In the genomic region with DNA sequence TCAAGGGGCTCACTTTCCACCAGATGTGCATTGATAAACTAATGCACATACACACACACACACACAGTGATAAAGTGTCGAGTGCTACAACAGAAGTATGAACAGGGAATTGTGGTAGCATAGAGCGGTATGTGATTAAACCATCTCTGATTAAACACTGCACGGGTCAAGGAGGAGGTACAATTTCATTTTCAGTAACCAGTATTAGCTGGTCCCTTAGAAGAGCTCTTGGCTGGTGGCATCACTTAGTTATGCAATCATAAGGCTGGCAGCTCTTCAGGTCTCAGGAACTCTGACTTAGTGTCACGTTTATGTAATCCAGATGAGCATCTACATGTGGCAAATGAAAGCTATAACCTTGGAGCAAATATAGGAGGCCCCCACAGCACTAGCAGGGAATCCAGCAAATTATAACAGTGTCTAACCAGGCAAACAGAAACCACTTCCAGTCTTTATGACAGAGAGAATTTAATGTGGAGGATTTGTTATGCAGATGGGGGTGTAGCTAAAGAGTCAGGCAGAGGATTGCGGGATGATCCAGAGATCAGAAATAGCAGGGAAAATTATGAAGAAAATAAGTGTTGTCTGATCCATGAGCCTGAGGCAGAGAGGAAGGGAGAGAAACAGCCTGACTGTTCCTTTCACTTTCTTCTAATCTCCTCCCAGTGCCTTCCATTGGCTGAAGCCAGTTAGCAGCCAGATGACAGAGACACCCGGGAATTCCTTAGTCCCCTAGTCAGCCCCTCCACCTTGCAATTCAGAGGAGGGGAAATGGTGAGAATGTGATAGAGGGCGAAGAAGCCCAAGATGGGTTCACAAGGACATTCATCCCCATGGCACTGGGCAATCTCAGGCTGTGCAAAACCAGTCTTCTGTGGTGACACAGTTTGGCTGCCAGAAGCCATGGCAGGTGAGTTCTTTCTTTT, we compare ENCODE assay signal across 11 cellular contexts.
DNase-seq lines count a peak whose midpoint lies in the region; ATAC-seq and TF ChIP-seq lines count a peak whose summit lies in the region.
"Had no signal": no experiment of that assay in that cellular context is flagged by ENCODE, and none has a peak within 500 bp of the region (broad histone marks: within the 10 kb centered on the region; RNA-seq: fewer than 3 reads in every experiment).

No MANE protein-coding gene starts in this region.

- H2BK5ac ChIP-seq in H9 (ENCODE audit: insufficient read length, low read length) = no peak overlapping the region

- no peaks in the 10 kb centered on the region for H3K27me3 ChIP-seq in H9 (ENCODE audit: insufficient read depth, low read length)
- no peaks in the 10 kb centered on the region for H3K27me3 ChIP-seq in RWPE2 (ENCODE audit: insufficient read depth, poor library complexity, severe bottlenecking)
- H3K27me3 ChIP-seq in heart left ventricle = no peaks in the 10 kb centered on the region
- no peaks in the 10 kb centered on the region for H3K27me3 ChIP-seq in psoas muscle (ENCODE audit: insufficient read depth in 3 of 3, low read length in 2 of 3)
- peaks cover 0 to 11% (median 0%) of the 10 kb centered on the region in 45 donors for H3K27me3 ChIP-seq in dorsolateral prefrontal cortex

- ATAC-seq in RWPE2 (ENCODE audit: low read depth) (peak; percentile 44; the same call in 1 of the 3 replicates), heart left ventricle (peak in 3 of 4 donors; percentile 57 to 71 (median 64)), psoas muscle (peak; percentile 72 to 96 (median 82)), HG03571 (IDR thresholded peaks at IDR 0.05; ENCODE audit: unreplicated experiment) (no peak)

- no peak overlapping the region for H4K8ac ChIP-seq in H9 (replicated peaks; ENCODE audit: insufficient read length, low read depth, low read length)

- no peaks in the 10 kb centered on the region for H4K20me1 ChIP-seq in H9 (ENCODE audit: control insufficient read depth, insufficient read depth, insufficient read length)

- H3K4me1 ChIP-seq in H9 (ENCODE audit: insufficient read depth, low read length) (0 out of 2 replicates have a peak, but pooled peaks cover 2% of the 10 kb centered on the region), RWPE2 (ENCODE audit: insufficient read depth, poor library complexity, severe bottlenecking) (no peaks in the 10 kb centered on the region), heart left ventricle (no peaks in the 10 kb centered on the region), psoas muscle (no peaks in the 10 kb centered on the region)

- H3K27ac ChIP-seq in H9 (ENCODE audit: insufficient read length, low read depth, low read length) = no peak overlapping the region
- H3K27ac ChIP-seq in RWPE2 (ENCODE audit: poor library complexity, severe bottlenecking) = no peak overlapping the region
- H3K27ac ChIP-seq in heart left ventricle = no peak overlapping the region
- no peak overlapping the region for H3K27ac ChIP-seq in psoas muscle
- H3K27ac ChIP-seq in dorsolateral prefrontal cortex = peak overlapping the region in 1 of 59 donors; percentile 15

- no peak overlapping the region for H3K4me3 ChIP-seq in RWPE2 (ENCODE audit: severe bottlenecking)
- H3K4me3 ChIP-seq in heart left ventricle = peak overlapping the region in 6 of 12 donors; percentile 2 to 26 (median 15)
- no peak overlapping the region for H3K4me3 ChIP-seq in psoas muscle
- H3K4me3 ChIP-seq in dorsolateral prefrontal cortex = peak overlapping the region in 16 of 59 donors; percentile 0 to 48 (median 24)

- H3K23ac ChIP-seq in H9 (ENCODE audit: insufficient read length, low read depth, low read length) = no peak overlapping the region

- no CpG with 5 or more reads among the region's 7 CpGs for WGBS in H9 (ENCODE audit: extremely low coverage, insufficient read length, low lambda C conversion rate)
- 38 to 46% (median 41%) methylated on average over 7 of the region's 7 CpGs for WGBS in heart left ventricle, 4 donors
- 30 to 37% (median 30%) methylated on average over 7 of the region's 7 CpGs for WGBS in psoas muscle, 3 donors

- H3K4me1 Mint-ChIP-seq in H9 = peaks cover 8 to 12% of the 10 kb centered on the region in 2 experiments

- no peaks in the 10 kb centered on the region for H3K36me3 Mint-ChIP-seq in H9 (ENCODE audit: insufficient read depth in 1 of 3, low read depth in 3 of 3)

- H3K9ac ChIP-seq in H9 (ENCODE audit: extremely low read depth, insufficient read length, low read length) = no peak overlapping the region

- no peaks in the 10 kb centered on the region for H3K23me2 ChIP-seq in H9 (ENCODE audit: insufficient read length, low read depth, low read length, poor library complexity, severe bottlenecking)

- H3K14ac ChIP-seq in H9 (ENCODE audit: insufficient read depth, low read length) = no peak overlapping the region

- no peaks in the 10 kb centered on the region for H3K36me3 ChIP-seq in RWPE2 (ENCODE audit: low read depth)
- H3K36me3 ChIP-seq in heart left ventricle = no peaks in the 10 kb centered on the region
- no peaks in the 10 kb centered on the region for H3K36me3 ChIP-seq in psoas muscle (ENCODE audit: insufficient read depth in 1 of 2, low read depth in 1 of 2)

- no peak overlapping the region for H3T11ph ChIP-seq in H9 (ENCODE audit: low read length)

- no peak overlapping the region for H3K4me2 ChIP-seq in H9 (ENCODE audit: insufficient read depth, insufficient read length, low read length)

- H2AK5ac ChIP-seq in H9 (ENCODE audit: insufficient read length, low read length) = no peak overlapping the region

- TF ChIP-seq CTCF in H9 (conservative IDR thresholded peaks at IDR 0.05) = no peak
- TF ChIP-seq CTCF in RWPE2 (IDR thresholded peaks at IDR 0.05; ENCODE audit: poor library complexity, severe bottlenecking) = no peak
- no peak for TF ChIP-seq CTCF in heart left ventricle (IDR thresholded peaks at IDR 0.05)
- TF ChIP-seq CTCF in psoas muscle (IDR thresholded peaks at IDR 0.05) = no peak
- TF ChIP-seq CTCF in dorsolateral prefrontal cortex (IDR thresholded peaks at IDR 0.05 in 54 of 56, conservative IDR thresholded peaks at IDR 0.05 in 2 of 56; ENCODE audit: low read depth in 1 of 56, partially characterized antibody in 56 of 56) = no peak

- no peak overlapping the region for H2BK15ac ChIP-seq in H9 (ENCODE audit: low read depth, low read length)

- no peak overlapping the region for H2BK20ac ChIP-seq in H9 (ENCODE audit: low read depth, low read length, poor library complexity, severe bottlenecking)

- H4K91ac ChIP-seq in H9 (ENCODE audit: insufficient read length, low read depth, low read length) = no peak overlapping the region

- no peak for TF ChIP-seq POLR2A in heart left ventricle (IDR thresholded peaks at IDR 0.05)

- H3K18ac ChIP-seq in H9 (ENCODE audit: insufficient read length, low read depth, low read length) = no peak overlapping the region

- H3K56ac ChIP-seq in H9 (ENCODE audit: insufficient read length, low read depth, low read length) = no peak overlapping the region

- H3K9me3 ChIP-seq in H9 (ENCODE audit: control insufficient read depth, low read depth, low read length) (no peaks in the 10 kb centered on the region), RWPE2 (ENCODE audit: severe bottlenecking) (no peaks in the 10 kb centered on the region), heart left ventricle (no peaks in the 10 kb centered on the region), psoas muscle (no peaks in the 10 kb centered on the region)

- peak overlapping the region; percentile 2 to 85 (median 8); a peak in 4 of 7 replicates for H3K27ac Mint-ChIP-seq in H9

- H3K4me3 Mint-ChIP-seq in H9 = no peak overlapping the region

- no peaks in the 10 kb centered on the region for H3K9me3 Mint-ChIP-seq in H9

- H3K79me1 ChIP-seq in H9 (ENCODE audit: insufficient read depth, low read depth, low read length, poor library complexity, severe bottlenecking) = no peaks in the 10 kb centered on the region

- H2AFZ ChIP-seq in H9 (ENCODE audit: low read length) = peak overlapping the region; percentile 69

- intact Hi-C loops in heart left ventricle (cut with DNase I) = loop anchor here in 1 of 10 donors (5.0 kb wide), 1 partner anchor 148 kb away; no protein-coding TSS in a partner anchor
- intact Hi-C loops in psoas muscle (cut with DNase I) = no loop called here
- intact Hi-C loops in dorsolateral prefrontal cortex (cut with DNase I) = no loop called here

- H3K27me3 Mint-ChIP-seq in H9 (ENCODE audit: low read depth) = no peaks in the 10 kb centered on the region

- DNase-seq in H9 (peak; percentile 60), RWPE2 (ENCODE audit: low spot score) (no peak), heart left ventricle (no peak), psoas muscle (no peak), DMS153 (lab: John Stamatoyannopoulos, UW) (no peak), dorsolateral prefrontal cortex (no peak)
- DNase-seq in stimulated activated naive CD4-positive, alpha-beta T cell treated with Interleukin-2 at 50 U/mL for 16 hours (lab: John Stamatoyannopoulos, UW) = no peak
- DNase-seq: DMS 273 treated with DMSO at 0.1 percent for 48 hours, NCI-H2107, posterior cingulate gyrus had no signal

- no peak overlapping the region for H3K4ac ChIP-seq in H9 (ENCODE audit: low read depth, low read length)

- no peak overlapping the region for H2BK120ac ChIP-seq in H9 (ENCODE audit: low read depth, low read length, poor library complexity, severe bottlenecking)

- H2BK12ac ChIP-seq in H9 (ENCODE audit: insufficient read length, low read depth, low read length) = no peak overlapping the region

- H3K79me2 ChIP-seq in H9 (ENCODE audit: insufficient read depth, low read length) = no peaks in the 10 kb centered on the region

- H4K5ac ChIP-seq in H9 (ENCODE audit: insufficient read length, low read depth, low read length) = no peak overlapping the region
